ENCODE assay signal across 8 cellular contexts in the genomic region with DNA sequence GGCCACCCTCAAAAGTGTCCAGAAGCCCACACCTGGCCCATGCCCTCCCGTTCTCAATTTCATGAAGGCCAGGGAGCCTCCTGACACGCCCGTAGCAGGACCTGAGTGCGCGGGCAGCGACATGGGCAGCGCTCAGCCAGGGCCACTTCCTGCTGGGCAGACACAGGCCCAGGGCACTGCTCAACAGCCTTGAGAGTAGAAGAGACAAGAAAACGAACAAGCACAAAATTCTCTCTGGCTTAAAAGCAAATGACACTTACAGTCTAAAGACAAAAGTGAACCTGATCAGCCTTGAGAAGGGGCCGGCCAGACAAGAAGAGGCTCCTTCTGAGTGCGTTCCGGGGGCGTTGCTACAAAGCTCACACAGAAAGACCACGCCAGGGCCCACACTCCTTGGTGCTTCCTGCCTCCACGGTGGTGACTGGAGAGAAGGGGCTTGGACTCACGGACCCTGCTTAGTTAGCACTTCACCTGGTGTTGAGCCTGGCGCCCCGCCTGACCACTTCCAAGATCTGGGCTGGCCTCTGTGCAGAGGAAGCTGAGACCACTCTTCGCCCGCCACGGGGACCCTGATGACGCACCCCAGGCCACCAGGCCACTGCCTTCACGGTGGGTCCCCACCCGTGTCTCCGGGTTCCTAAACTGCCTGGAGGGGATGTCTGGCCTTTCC. TPM values are rescaled to one million over a fixed set of nuclear protein-coding genes. Genes with fewer than 3 reads are reported as not detected.
DNase-seq lines count a peak whose midpoint lies in the region; ATAC-seq and TF ChIP-seq lines count a peak whose summit lies in the region.

No MANE protein-coding gene starts in this region.

- H3K27me3 Mint-ChIP-seq in CD4-positive, CD25-positive, alpha-beta regulatory T cell: no peaks in the 10 kb centered on the region
- H3K27me3 Mint-ChIP-seq in nephron progenitor cell (ENCODE audit: low read depth, poor library complexity): peaks cover 10% of the 10 kb centered on the region

- peaks cover 57% of the 10 kb centered on the region for H3K4me1 ChIP-seq in CD4-positive, CD25-positive, alpha-beta regulatory T cell (ENCODE audit: control insufficient read depth, insufficient read depth, low read length, poor library complexity, severe bottlenecking)
- peaks cover 25% of the 10 kb centered on the region for H3K4me1 ChIP-seq in PC-3 (ENCODE audit: insufficient read depth, low read length)
- H3K4me1 ChIP-seq in endocrine pancreas (ENCODE audit: control insufficient read depth, insufficient read depth, low read length): no peaks in the 10 kb centered on the region

- H3K4me3 Mint-ChIP-seq in CD4-positive, CD25-positive, alpha-beta regulatory T cell: peak overlapping the region in 3 of 4 donors; percentile 84 to 93 (median 88)
- peak overlapping the region; percentile 84 for H3K4me3 Mint-ChIP-seq in nephron progenitor cell

- H3K4me2 ChIP-seq in PC-3 (ENCODE audit: low read length): peak overlapping the region; percentile 99

- H3K36me3 Mint-ChIP-seq in CD4-positive, CD25-positive, alpha-beta regulatory T cell: no peaks in the 10 kb centered on the region
- no peaks in the 10 kb centered on the region for H3K36me3 Mint-ChIP-seq in nephron progenitor cell (ENCODE audit: low read depth)

- H3F3A ChIP-seq in PC-3 (ENCODE audit: low read length, unreplicated experiment): no peaks in the 10 kb centered on the region

- no peak for ATAC-seq in CD4-positive, CD25-positive, alpha-beta regulatory T cell (ENCODE audit: low read depth in 2 of 2)
- ATAC-seq in PC-3 (0 out of 2 replicates have a peak, but pooled peaks have one; percentile 7), GM21529 (IDR thresholded peaks at IDR 0.05; ENCODE audit: unreplicated experiment) (no peak), GM18873 (IDR thresholded peaks at IDR 0.05; ENCODE audit: low FRiP score, unreplicated experiment) (no peak), GM18867 (IDR thresholded peaks at IDR 0.05; ENCODE audit: unreplicated experiment) (no peak)

- peak overlapping the region; percentile 53 for H3K4me3 ChIP-seq in CD4-positive, CD25-positive, alpha-beta regulatory T cell (ENCODE audit: low read depth, low read length)
- peak overlapping the region; percentile 89 for H3K4me3 ChIP-seq in PC-3 (ENCODE audit: low read length)
- H3K4me3 ChIP-seq in endocrine pancreas (ENCODE audit: control insufficient read depth, insufficient read depth, low read length): no peak overlapping the region

- intact Hi-C loops in PC-3 (cut with micrococcal nuclease): loop anchor here (5.0 kb wide), 1 partner anchor 198 kb away; no protein-coding TSS in a partner anchor

- H3K9ac ChIP-seq in PC-3 (ENCODE audit: low read length) (peak overlapping the region; percentile 88), endocrine pancreas (ENCODE audit: control insufficient read depth, insufficient read depth, low read length) (peak overlapping the region; percentile 69)

- H3K4me1 Mint-ChIP-seq in CD4-positive, CD25-positive, alpha-beta regulatory T cell: peaks cover 0 to 48% (median 18%) of the 10 kb centered on the region in 4 donors
- peaks cover 44% of the 10 kb centered on the region for H3K4me1 Mint-ChIP-seq in nephron progenitor cell

- peak in 1 of 3 donors; percentile 35 for DNase-seq in CD4-positive, CD25-positive, alpha-beta regulatory T cell
- DNase-seq in PC-3 (peak; percentile 10), nephron progenitor cell (no peak), HCEC 1CT (no peak)

- peak overlapping the region; percentile 69 for H3K27ac ChIP-seq in CD4-positive, CD25-positive, alpha-beta regulatory T cell (ENCODE audit: insufficient read depth, low read length, poor library complexity, severe bottlenecking)
- H3K27ac ChIP-seq in PC-3 (ENCODE audit: low read length): peak overlapping the region; percentile 31

- no peak overlapping the region for H2AFZ ChIP-seq in PC-3 (ENCODE audit: low read length)

- TF ChIP-seq CTCF in PC-3 (conservative IDR thresholded peaks at IDR 0.05; ENCODE audit: low read depth, low read length) (no peak), nephron progenitor cell (IDR thresholded peaks at IDR 0.05) (no peak)

- peak overlapping the region in 2 of 3 donors; percentile 78 to 94 for H3K27ac Mint-ChIP-seq in CD4-positive, CD25-positive, alpha-beta regulatory T cell
- H3K27ac Mint-ChIP-seq in nephron progenitor cell: no peak overlapping the region

- CTCF ChIA-PET in PC-3 (lab: Charles Lee): no interaction called here

- TSS peak; percentile 77 for BruUV-seq in PC-3 (replicated peaks; lab: Mats Ljungman, UMichigan)

- peaks cover 53% of the 10 kb centered on the region for H4K20me1 ChIP-seq in PC-3 (ENCODE audit: low read length)

- no peaks in the 10 kb centered on the region for H3K27me3 ChIP-seq in CD4-positive, CD25-positive, alpha-beta regulatory T cell (ENCODE audit: control insufficient read depth, insufficient read depth, low read length)
- H3K27me3 ChIP-seq in PC-3 (ENCODE audit: low read length): no peaks in the 10 kb centered on the region
- H3K27me3 ChIP-seq in endocrine pancreas (ENCODE audit: control insufficient read depth, insufficient read depth, low read length): no peaks in the 10 kb centered on the region

- H3K9me3 Mint-ChIP-seq in CD4-positive, CD25-positive, alpha-beta regulatory T cell: no peaks in the 10 kb centered on the region
- H3K9me3 Mint-ChIP-seq in nephron progenitor cell: no peaks in the 10 kb centered on the region

- no peaks in the 10 kb centered on the region for H3K9me2 ChIP-seq in PC-3 (replicated peaks; ENCODE audit: low read length)

- H3K9me3 ChIP-seq in CD4-positive, CD25-positive, alpha-beta regulatory T cell (ENCODE audit: control insufficient read depth in 2 of 2, low read length in 2 of 2): no peaks in the 10 kb centered on the region
- no peaks in the 10 kb centered on the region for H3K9me3 ChIP-seq in PC-3 (ENCODE audit: low read length)
- H3K9me3 ChIP-seq in endocrine pancreas (ENCODE audit: control insufficient read depth, low read length): no peaks in the 10 kb centered on the region

- POLR2A ChIA-PET in PC-3 (lab: Charles Lee; ENCODE audit: unreplicated experiment): no interaction called here

- peaks cover 64% of the 10 kb centered on the region for H3K79me2 ChIP-seq in PC-3 (ENCODE audit: low read length)

- no peaks in the 10 kb centered on the region for H3K36me3 ChIP-seq in CD4-positive, CD25-positive, alpha-beta regulatory T cell (ENCODE audit: control insufficient read depth, insufficient read depth, low read length)
- H3K36me3 ChIP-seq in PC-3 (ENCODE audit: low read depth, low read length) (no peaks in the 10 kb centered on the region; the same call in 1 of the 2 replicates), endocrine pancreas (ENCODE audit: control insufficient read depth, insufficient read depth, low read length) (no peaks in the 10 kb centered on the region)

RNA-seq across cellular contexts. Expression of gene SLC12A7, which starts 1.5 kb away (rescaled TPM):
- total RNA-seq in CD4-positive, CD25-positive, alpha-beta regulatory T cell: 10.9 TPM
- 10 to 100 TPM in 1 of 4 donors, 1 to 10 TPM in 3; 2.2 to 16.0 (median 6.8) TPM for polyA plus RNA-seq in CD4-positive, CD25-positive, alpha-beta regulatory T cell
- 48.2 and 58.3 TPM in 2 replicates for total RNA-seq in PC-3 (2014; rRNA removed)
